12 cellular contexts compared by ENCODE assay signal in the genomic region with DNA sequence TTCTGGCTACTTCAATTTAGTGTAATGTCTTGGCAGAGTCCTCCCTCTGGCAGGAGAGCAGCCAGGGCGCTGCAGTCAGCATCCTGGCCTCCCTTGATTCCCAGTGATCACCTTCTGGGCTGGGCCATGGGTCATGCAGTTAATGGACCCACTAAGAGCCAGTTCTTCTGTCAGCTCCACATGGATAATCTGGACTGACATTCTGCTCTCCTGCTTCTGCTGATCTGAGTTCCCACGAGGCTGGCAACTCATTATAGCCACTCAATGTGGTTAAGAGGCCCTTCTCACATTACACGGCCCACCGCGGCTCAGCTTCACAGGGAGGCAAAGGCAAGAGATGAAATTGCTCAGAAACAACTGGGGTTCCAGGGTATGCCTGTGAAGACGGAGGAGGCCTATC.
DNase-seq lines count a peak whose midpoint lies in the region; ATAC-seq and TF ChIP-seq lines count a peak whose summit lies in the region.
"Had no signal": no experiment of that assay in that cellular context is flagged by ENCODE, and none has a peak within 500 bp of the region (broad histone marks: within the 10 kb centered on the region; RNA-seq: fewer than 3 reads in every experiment).

No MANE protein-coding gene starts in this region.

- no peak for TF ChIP-seq CTCF in choroid plexus epithelial cell (conservative IDR thresholded peaks at IDR 0.05; ENCODE audit: low read depth, low read length)
- no peak for TF ChIP-seq CTCF in spleen (IDR thresholded peaks at IDR 0.05 in 8 of 11, conservative IDR thresholded peaks at IDR 0.05 in 3 of 11)
- no peak for TF ChIP-seq CTCF in CD8-positive, alpha-beta T cell (IDR thresholded peaks at IDR 0.05)

- intact Hi-C loops in spleen (cut with DNase I; ENCODE audit: low total_unique reads): no loop called here
- intact Hi-C loops in CD8-positive, alpha-beta T cell (cut with DNase I, micrococcal nuclease): no loop called here

- WGBS in spleen, 5 donors: 77 to 84% (median 78%) methylated on average over 5 to 6 of the region's 6 CpGs

- H3K27ac ChIP-seq in spleen: no peak overlapping the region
- H3K27ac ChIP-seq in CD8-positive, alpha-beta T cell (ENCODE audit: low read depth, low read length): no peak overlapping the region

- no peaks in the 10 kb centered on the region for H3K36me3 Mint-ChIP-seq in CD8-positive, alpha-beta T cell

- no peaks in the 10 kb centered on the region for H3K36me3 ChIP-seq in spleen
- H3K36me3 ChIP-seq in CD8-positive, alpha-beta T cell (ENCODE audit: insufficient read depth, low read length): no peaks in the 10 kb centered on the region

- no peaks in the 10 kb centered on the region for H3K4me1 ChIP-seq in spleen
- H3K4me1 ChIP-seq in CD8-positive, alpha-beta T cell (ENCODE audit: insufficient read depth, low read length): no peaks in the 10 kb centered on the region

- POLR2A ChIA-PET in CD8-positive, alpha-beta T cell (lab: Charles Lee): no interaction called here

- ATAC-seq in CD8-positive, alpha-beta T cell: no peak
- ATAC-seq in GM18858 (IDR thresholded peaks at IDR 0.05; ENCODE audit: unreplicated experiment): no peak

- no peak overlapping the region for H3K4me3 Mint-ChIP-seq in CD8-positive, alpha-beta T cell
- H3K4me3 Mint-ChIP-seq: activated naive CD4-positive, alpha-beta T cell treated with anti-CD3 and anti-CD28 coated beads for 36 hours had no signal

- CTCF ChIA-PET in CD8-positive, alpha-beta T cell (lab: Charles Lee): no interaction called here

- no peaks in the 10 kb centered on the region for H3K9me3 ChIP-seq in spleen
- no peaks in the 10 kb centered on the region for H3K9me3 ChIP-seq in CD8-positive, alpha-beta T cell (ENCODE audit: low read length)

- H3K9me3 Mint-ChIP-seq in CD8-positive, alpha-beta T cell: no peaks in the 10 kb centered on the region
- H3K9me3 Mint-ChIP-seq: activated naive CD4-positive, alpha-beta T cell treated with anti-CD3 and anti-CD28 coated beads for 36 hours had no signal

- H3K27me3 Mint-ChIP-seq in CD8-positive, alpha-beta T cell (ENCODE audit: low read depth): no peaks in the 10 kb centered on the region

- no peak for TF ChIP-seq POLR2A in spleen (IDR thresholded peaks at IDR 0.05)

- no peaks in the 10 kb centered on the region for H3K27me3 ChIP-seq in spleen (replicated peaks in 1 of 7)
- no peaks in the 10 kb centered on the region for H3K27me3 ChIP-seq in CD8-positive, alpha-beta T cell (ENCODE audit: insufficient read depth, low read length)

- H3K4me3 ChIP-seq in choroid plexus epithelial cell (ENCODE audit: low read depth, low read length) (no peak overlapping the region), spleen (no peak overlapping the region)
- H3K4me3 ChIP-seq in CD8-positive, alpha-beta T cell (ENCODE audit: low read depth, low read length): no peak overlapping the region

- peak; percentile 30 for DNase-seq in NCI-H82 (lab: John Stamatoyannopoulos, UW)
- DNase-seq in NCI-H82 treated with DMSO at 0.1 percent for 48 hours (lab: John Stamatoyannopoulos, UW; ENCODE audit: unreplicated experiment): no peak
- DNase-seq in NCI-H510A treated with DMSO at 0.1 percent for 48 hours (lab: John Stamatoyannopoulos, UW): peak; percentile 58
- DNase-seq in choroid plexus epithelial cell (ENCODE audit: low read depth): peak; percentile 70
- peak; percentile 17 for DNase-seq in spleen
- DNase-seq in stimulated activated CD4-positive, alpha-beta T cell treated with anti-CD3 and anti-CD28 coated beads, Interleukin-15, amount 100 ng/mL, for 24 hours: no peak
- no peak for DNase-seq in CD8-positive, alpha-beta T cell
- DNase-seq: activated naive CD4-positive, alpha-beta T cell treated with anti-CD3 and anti-CD28 coated beads for 36 hours; nucleus accumbens; stimulated activated CD8-positive, alpha-beta memory T cell treated with anti-CD3 and anti-CD28 coated beads, Interleukin-4, amount 100 ng/mL, for 48 hours; T-helper 1 cell had no signal

- H3K27ac Mint-ChIP-seq in CD8-positive, alpha-beta T cell: no peak overlapping the region
- H3K27ac Mint-ChIP-seq: activated naive CD4-positive, alpha-beta T cell treated with anti-CD3 and anti-CD28 coated beads for 36 hours had no signal

- H3K4me1 Mint-ChIP-seq in CD8-positive, alpha-beta T cell (ENCODE audit: low read depth): no peaks in the 10 kb centered on the region

Comparison
In these comparisons a context has a peak if more than half of its experiments do, and no peak if none do; other contexts are left out.
1. DNase-seq: peak in NCI-H82 (single experiment), NCI-H510A treated with DMSO at 0.1 percent for 48 hours (single experiment), choroid plexus epithelial cell (single experiment) and spleen (single experiment); none in NCI-H82 treated with DMSO at 0.1 percent for 48 hours (single experiment), stimulated activated CD4-positive, alpha-beta T cell treated with anti-CD3 and anti-CD28 coated beads, Interleukin-15, amount 100 ng/mL, for 24 hours (single experiment) and CD8-positive, alpha-beta T cell (0 of 7).